1 cellular context compared by ENCODE assay signal in genomic region chr22:29267858-29268510, GRCh38.
TF ChIP-seq lines count a peak whose summit lies in the region.

Gene EWSR1, plus strand, starts transcription at chr22:29268268. Its CDS starts 69 bp downstream, at chr22:29268337.
Gene RHBDD3, minus strand, starts transcription at chr22:29267981. Its CDS starts 2,355 bp downstream, at chr22:29265626.

TF ChIP-seq in K562, 482 proteins besides CTCF, POLR2A, EP300 and RAD21 (continued from another document and continues in another):
- TF ChIP-seq ZBTB40 (IDR thresholded peaks at IDR 0.05) (no peak), ZBTB40 (CRISPR knock-in tag; IDR thresholded peaks at IDR 0.05) (no peak), THRA (IDR thresholded peaks at IDR 0.05) (no peak), ZNF311 (CRISPR knock-in tag; IDR thresholded peaks at IDR 0.05) (no peak), GTF2F1 (IDR thresholded peaks at IDR 0.05; ENCODE audit: low read depth, low read length) (0 out of 2 replicates have a peak, but pooled peaks have one; percentile 8), CREBBP (IDR thresholded peaks at IDR 0.05; ENCODE audit: low read depth, low read length) (no peak), RBM25 (IDR thresholded peaks at IDR 0.05; ENCODE audit: low read depth, low read length, severe bottlenecking) (no peak), ARID4B (CRISPR knock-in tag; IDR thresholded peaks at IDR 0.05) (peak; percentile 37), ZBED1 (IDR thresholded peaks at IDR 0.05) (0 out of 2 replicates have a peak, but pooled peaks have one; percentile 11), COPS2 (conservative IDR thresholded peaks at IDR 0.05) (no peak), U2AF1 (optimal IDR thresholded peaks at IDR 0.05; ENCODE audit: low read depth, low read length) (no peak), SFPQ (IDR thresholded peaks at IDR 0.05; ENCODE audit: low read depth, low read length) (no peak), ZNF512 (tag; IDR thresholded peaks at IDR 0.05) (no peak), ZBTB26 (CRISPR knock-in tag; IDR thresholded peaks at IDR 0.05) (no peak), MECOM (CRISPR knock-in tag; IDR thresholded peaks at IDR 0.05) (no peak), UBTF (IDR thresholded peaks at IDR 0.05; ENCODE audit: borderline replicate concordance in 1 of 2, low read depth in 2 of 2, low read length in 2 of 2) (peak in 1 of 2 experiments; percentile 54; a peak in 1 of 4 replicates), DLX4 (CRISPR knock-in tag; IDR thresholded peaks at IDR 0.05) (no peak), FIP1L1 (IDR thresholded peaks at IDR 0.05; ENCODE audit: low read depth, low read length, poor library complexity, severe bottlenecking) (peak; percentile 74), ZBTB34 (CRISPR knock-in tag; IDR thresholded peaks at IDR 0.05) (no peak), DIDO1 (tag; IDR thresholded peaks at IDR 0.05; ENCODE audit: low read depth) (no peak), NFYB (IDR thresholded peaks at IDR 0.05; ENCODE audit: extremely low read depth, insufficient read length) (no peak), ZNF212 (CRISPR knock-in tag; IDR thresholded peaks at IDR 0.05) (no peak), TOE1 (IDR thresholded peaks at IDR 0.05; ENCODE audit: borderline replicate concordance) (peak; percentile 96), TOE1 (CRISPR knock-in tag; IDR thresholded peaks at IDR 0.05; ENCODE audit: borderline replicate concordance, low read depth) (no peak), SOX6 (IDR thresholded peaks at IDR 0.05) (peak; percentile 3; the same call in 1 of the 2 replicates), CBX8 (IDR thresholded peaks at IDR 0.05; ENCODE audit: borderline replicate concordance, extremely low read depth, low read depth, low read length, poor library complexity, severe bottlenecking) (no peak), WHSC1 (IDR thresholded peaks at IDR 0.05; ENCODE audit: low read length) (no peak), ZNF184 (CRISPR knock-in tag; IDR thresholded peaks at IDR 0.05) (no peak), E2F3 (CRISPR knock-in tag; IDR thresholded peaks at IDR 0.05) (no peak)
